10 cellular contexts compared by ENCODE assay signal in the genomic region with DNA sequence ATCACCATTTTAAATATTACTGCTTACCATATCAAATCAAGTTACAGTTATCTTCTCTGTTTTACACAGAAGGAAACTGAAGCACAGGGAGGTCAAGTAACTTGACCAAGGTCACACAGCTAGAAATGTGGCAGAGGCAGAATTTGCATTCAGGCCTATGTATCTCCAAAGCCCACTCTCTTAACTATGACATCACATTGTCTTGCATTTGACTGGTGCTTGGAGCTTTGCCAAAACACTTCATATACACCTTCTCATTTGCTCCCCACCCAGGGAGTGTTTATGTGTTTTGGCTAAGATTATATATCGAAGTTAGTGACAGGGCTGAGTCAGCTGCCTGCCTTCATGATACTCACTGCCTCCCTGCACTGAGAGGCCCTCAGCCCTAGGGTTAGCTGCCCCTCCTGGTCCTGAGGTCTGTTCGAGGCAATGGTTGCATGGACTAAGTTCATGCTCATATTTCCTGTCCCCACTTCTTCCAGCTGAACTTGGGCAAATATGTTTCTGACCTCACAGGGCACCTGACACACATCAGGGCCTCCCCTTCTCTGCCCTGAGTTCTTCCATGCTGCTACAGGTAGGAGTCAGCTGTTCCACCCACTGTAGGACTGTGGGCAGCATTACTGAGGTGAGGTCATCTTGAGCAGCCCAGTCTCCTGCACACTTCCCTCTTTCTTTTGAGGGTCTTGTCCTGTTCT. TPM values are rescaled to one million over a fixed set of nuclear protein-coding genes. Genes with fewer than 3 reads are reported as not detected.
DNase-seq lines count a peak whose midpoint lies in the region; ATAC-seq, FAIRE-seq and TF ChIP-seq lines count a peak whose summit lies in the region.
"Had no signal": no experiment of that assay in that cellular context is flagged by ENCODE, and none has a peak within 500 bp of the region (broad histone marks: within the 10 kb centered on the region; RNA-seq: fewer than 3 reads in every experiment).

No MANE protein-coding gene starts in this region.

- peaks cover 70 to 73% of the 10 kb centered on the region in 2 donors for H3K4me1 Mint-ChIP-seq in natural killer cell treated with Interleukin-12 subunit alpha and Interleukin-12 subunit beta and Interleukin-15 and Interleukin-18, amount 100 ng/mL, for 72 hours (ENCODE audit: low read depth in 2 of 2)

- DNase-seq in GM13976 (ENCODE audit: low spot score) (peak; percentile 50), NCI-H226 (peak; percentile 70), bronchial epithelial cell (ENCODE audit: low read depth) (peak; percentile 80), WERI-Rb-1 (no peak), SIG-M5 (lab: John Stamatoyannopoulos, UW) (no peak), middle frontal gyrus (ENCODE audit: extremely low spot score, low spot score) (no peak), COR-L47 (lab: John Stamatoyannopoulos, UW) (no peak)
- DNase-seq in natural killer cell treated with Interleukin-12 subunit alpha and Interleukin-12 subunit beta and Interleukin-15 and Interleukin-18, amount 100 ng/mL, for 72 hours (ENCODE audit: low spot score), result no peak
- DNase-seq: left lung had no signal

- in situ Hi-C loops in GM13976 (cut with MboI; ENCODE audit: low sequenced_read_pairs, unreplicated experiment), result no loop called here

- H3K4me3 Mint-ChIP-seq in natural killer cell treated with Interleukin-12 subunit alpha and Interleukin-12 subunit beta and Interleukin-15 and Interleukin-18, amount 100 ng/mL, for 72 hours, result peak overlapping the region; percentile 27

- H3K36me3 Mint-ChIP-seq in natural killer cell treated with Interleukin-12 subunit alpha and Interleukin-12 subunit beta and Interleukin-15 and Interleukin-18, amount 100 ng/mL, for 72 hours, result no peaks in the 10 kb centered on the region

- H3K4me3 ChIP-seq in bronchial epithelial cell (ENCODE audit: low read depth, low read length) (no peak overlapping the region), WERI-Rb-1 (ENCODE audit: low read depth, low read length) (no peak overlapping the region)
- H3K4me3 ChIP-seq: left lung had no signal

- H3K27ac ChIP-seq in WERI-Rb-1, result no peak overlapping the region
- H3K27ac ChIP-seq: left lung had no signal

- H3K27me3 ChIP-seq in bronchial epithelial cell (ENCODE audit: control insufficient read depth, insufficient read depth, low read length) (no peaks in the 10 kb centered on the region), WERI-Rb-1 (ENCODE audit: insufficient read depth, low read depth, severe bottlenecking) (peaks cover 2% of the 10 kb centered on the region)

- H3K36me3 ChIP-seq in bronchial epithelial cell (ENCODE audit: control insufficient read depth, insufficient read depth, low read length) (no peaks in the 10 kb centered on the region), WERI-Rb-1 (no peaks in the 10 kb centered on the region)
- H3K36me3 ChIP-seq: left lung had no signal

- H3K9me3 Mint-ChIP-seq in natural killer cell treated with Interleukin-12 subunit alpha and Interleukin-12 subunit beta and Interleukin-15 and Interleukin-18, amount 100 ng/mL, for 72 hours, result no peaks in the 10 kb centered on the region

- no peak for FAIRE-seq in bronchial epithelial cell (lab: Jason Lieb, UNC)

- no peak for ATAC-seq in natural killer cell treated with Interleukin-12 subunit alpha and Interleukin-12 subunit beta and Interleukin-15 and Interleukin-18, amount 100 ng/mL, for 72 hours
- ATAC-seq: left lung had no signal

- no peak for TF ChIP-seq CTCF in GM13976 (IDR thresholded peaks at IDR 0.05; ENCODE audit: borderline replicate concordance, control extremely low read depth, extremely low read depth, insufficient read depth, missing control alignments)
- no peak for TF ChIP-seq CTCF in bronchial epithelial cell (IDR thresholded peaks at IDR 0.05; ENCODE audit: insufficient read depth, low read length, severe bottlenecking)
- TF ChIP-seq CTCF in WERI-Rb-1 (IDR thresholded peaks at IDR 0.05; ENCODE audit: low read depth, low read length), result no peak

- peak overlapping the region; percentile 32 to 95 for H3K27ac Mint-ChIP-seq in natural killer cell treated with Interleukin-12 subunit alpha and Interleukin-12 subunit beta and Interleukin-15 and Interleukin-18, amount 100 ng/mL, for 72 hours

- no peaks in the 10 kb centered on the region for H3K27me3 Mint-ChIP-seq in natural killer cell treated with Interleukin-12 subunit alpha and Interleukin-12 subunit beta and Interleukin-15 and Interleukin-18, amount 100 ng/mL, for 72 hours

- H3K9me3 ChIP-seq in WERI-Rb-1 (ENCODE audit: severe bottlenecking), result no peaks in the 10 kb centered on the region
- H3K9me3 ChIP-seq: left lung had no signal

RNA-seq across cellular contexts. Expression of a gene that starts 1.8 kb away (rescaled TPM):
- 14.0 and 39.2 TPM in 2 replicates for total RNA-seq in bronchial epithelial cell
- 10 to 100 TPM; 13.2 to 23.5 TPM for total RNA-seq in natural killer cell treated with Interleukin-12 subunit alpha and Interleukin-12 subunit beta and Interleukin-15 and Interleukin-18, amount 100 ng/mL, for 72 hours

RNA-seq across cellular contexts. Expression of a gene that starts 35.2 kb away (rescaled TPM):
- total RNA-seq in bronchial epithelial cell, result 0.26 and 0.64 TPM in 2 replicates
- total RNA-seq in natural killer cell treated with Interleukin-12 subunit alpha and Interleukin-12 subunit beta and Interleukin-15 and Interleukin-18, amount 100 ng/mL, for 72 hours, result 1 to 10 TPM; 4.3 to 6.3 TPM

RNA-seq across cellular contexts. Expression of a gene that starts 43.0 kb away (rescaled TPM):
- total RNA-seq in bronchial epithelial cell, result not detected in 2 replicates
- total RNA-seq in natural killer cell treated with Interleukin-12 subunit alpha and Interleukin-12 subunit beta and Interleukin-15 and Interleukin-18, amount 100 ng/mL, for 72 hours, result under 1 TPM in 1 of 2 donors, not detected in 1; 0.31 TPM
- total RNA-seq: left lung, SK-MEL-5 had no signal

Comparison
In these comparisons a context has a peak if more than half of its experiments do, and no peak if none do; other contexts are left out.
1. DNase-seq: peak in GM13976 (single experiment), NCI-H226 (single experiment) and bronchial epithelial cell (single experiment); none in natural killer cell treated with Interleukin-12 subunit alpha and Interleukin-12 subunit beta and Interleukin-15 and Interleukin-18, amount 100 ng/mL, for 72 hours (single experiment), WERI-Rb-1 (single experiment), SIG-M5 (single experiment), middle frontal gyrus (single experiment) and COR-L47 (single experiment).